Comparison of ENCODE assay signal across 1 cellular context in genomic region chr19:21610787-21611186, GRCh38.
TF ChIP-seq lines count a peak whose summit lies in the region.

No MANE protein-coding gene starts in this region.

TF ChIP-seq in K562, 482 proteins besides CTCF, POLR2A, EP300 and RAD21 (continues in another document):
- TF ChIP-seq AFF1 (IDR thresholded peaks at IDR 0.05; ENCODE audit: low read depth in 1 of 2, partially characterized antibody in 2 of 2) (no peak), TBL1XR1 (IDR thresholded peaks at IDR 0.05; ENCODE audit: low read length in 2 of 2) (no peak), HINFP (tag; conservative IDR thresholded peaks at IDR 0.05; ENCODE audit: low read depth) (0 out of 2 replicates have a peak, but pooled peaks have one; percentile 37), ZNF445 (CRISPR knock-in tag; IDR thresholded peaks at IDR 0.05; ENCODE audit: low read depth) (no peak), SAFB2 (IDR thresholded peaks at IDR 0.05; ENCODE audit: borderline replicate concordance, low read depth, low read length, severe bottlenecking) (no peak), TSC22D4 (tag; IDR thresholded peaks at IDR 0.05) (no peak), KDM4B (IDR thresholded peaks at IDR 0.05; ENCODE audit: borderline replicate concordance in 2 of 2, low read depth in 1 of 2) (no peak), ZNF717 (CRISPR knock-in tag; IDR thresholded peaks at IDR 0.05) (no peak), PTRF (tag; IDR thresholded peaks at IDR 0.05) (0 out of 2 replicates have a peak, but pooled peaks have one; percentile 39), ZKSCAN1 (IDR thresholded peaks at IDR 0.05; ENCODE audit: low read depth, low read length) (no peak), ARNT (IDR thresholded peaks at IDR 0.05) (no peak), ELK3 (CRISPR knock-in tag; IDR thresholded peaks at IDR 0.05) (no peak), GATA2 (CRISPR knock-in tag; IDR thresholded peaks at IDR 0.05) (no peak), NCOA1 (IDR thresholded peaks at IDR 0.05; ENCODE audit: low read depth) (no peak), ILK (tag; IDR thresholded peaks at IDR 0.05; ENCODE audit: borderline replicate concordance, low read depth) (0 out of 2 replicates have a peak, but pooled peaks have one; percentile 38), ZFP36 (IDR thresholded peaks at IDR 0.05; ENCODE audit: low read depth, low read length, partially characterized antibody) (no peak), ZMIZ1 (IDR thresholded peaks at IDR 0.05; ENCODE audit: low read depth in 2 of 2, low read length in 2 of 2) (no peak), TGIF2 (CRISPR knock-in tag; IDR thresholded peaks at IDR 0.05) (no peak), ZNF197 (CRISPR knock-in tag; IDR thresholded peaks at IDR 0.05; ENCODE audit: low read depth) (no peak), NCOA4 (IDR thresholded peaks at IDR 0.05; ENCODE audit: partially characterized antibody) (no peak), NR2C2 (CRISPR knock-in tag; IDR thresholded peaks at IDR 0.05) (no peak), NR2C2 (tag; IDR thresholded peaks at IDR 0.05) (no peak; the same call in 1 of the 2 replicates), AFF4 (CRISPR knock-in tag; IDR thresholded peaks at IDR 0.05) (no peak), ATF4 (CRISPR knock-in tag; IDR thresholded peaks at IDR 0.05) (peak; percentile 79), TRIM24 (IDR thresholded peaks at IDR 0.05) (no peak), CC2D1A (IDR thresholded peaks at IDR 0.05) (no peak), KDM1A (IDR thresholded peaks at IDR 0.05) (no peak), ZNF274 (IDR thresholded peaks at IDR 0.05; ENCODE audit: borderline replicate concordance, low read depth, low read length) (no peak), HNRNPH1 (optimal IDR thresholded peaks at IDR 0.05; ENCODE audit: low read depth, low read length) (no peak), ZNF143 (CRISPR knock-in tag; IDR thresholded peaks at IDR 0.05) (no peak), TFAP4 (CRISPR knock-in tag; IDR thresholded peaks at IDR 0.05; ENCODE audit: borderline replicate concordance) (no peak), JUNB (CRISPR knock-in tag; conservative IDR thresholded peaks at IDR 0.05) (no peak), MAX (CRISPR knock-in tag; IDR thresholded peaks at IDR 0.05) (no peak), NONO (IDR thresholded peaks at IDR 0.05; ENCODE audit: low read depth in 2 of 2, low read length in 1 of 2) (no peak), YY1 (IDR thresholded peaks at IDR 0.05; ENCODE audit: borderline replicate concordance in 1 of 3, control insufficient read depth in 1 of 3, extremely low read depth in 1 of 3, insufficient read depth in 3 of 3, insufficient read length in 1 of 3, insufficient replicate concordance in 2 of 3, low read depth in 1 of 3, low read length in 2 of 3) (no peak), STAT6 (CRISPR knock-in tag; IDR thresholded peaks at IDR 0.05) (no peak), PHF8 (IDR thresholded peaks at IDR 0.05; ENCODE audit: borderline replicate concordance, low read length) (no peak), BRD9 (IDR thresholded peaks at IDR 0.05; ENCODE audit: low read depth, partially characterized antibody) (no peak), TEAD1 (CRISPR knock-in tag; IDR thresholded peaks at IDR 0.05) (peak in 1 of 2 experiments; percentile 77; a peak in 2 of 4 replicates), ZNF764 (CRISPR knock-in tag; IDR thresholded peaks at IDR 0.05; ENCODE audit: low read depth) (no peak)
